In genomic region chr2:79026061-79026460, GRCh38 we compare ENCODE assay signal across 9 cellular contexts. TPM values are rescaled to one million over a fixed set of nuclear protein-coding genes. Genes with fewer than 3 reads are reported as not detected.
"Had no signal": no experiment of that assay in that cellular context is flagged by ENCODE, and none has a peak within 500 bp of the region (broad histone marks: within the 10 kb centered on the region; RNA-seq: fewer than 3 reads in every experiment).

No MANE protein-coding gene starts in this region.

- FAIRE-seq: G401.6, GM12878, GM12891, GM12892, GM18507, GM19239 had no signal

- H3K4me3 ChIP-seq: GM12878 had no signal

- ATAC-seq: GM12878 had no signal

- DNase-seq: GDM1, GF-D8 had no signal

RNA-seq across cellular contexts. Expression of gene REG3G, which starts 0.6 kb away (rescaled TPM):
- total RNA-seq: G401 had no signal
- polyA plus RNA-seq: GM12878 had no signal
